ENCODE assay signal across 8 cellular contexts in the genomic region with DNA sequence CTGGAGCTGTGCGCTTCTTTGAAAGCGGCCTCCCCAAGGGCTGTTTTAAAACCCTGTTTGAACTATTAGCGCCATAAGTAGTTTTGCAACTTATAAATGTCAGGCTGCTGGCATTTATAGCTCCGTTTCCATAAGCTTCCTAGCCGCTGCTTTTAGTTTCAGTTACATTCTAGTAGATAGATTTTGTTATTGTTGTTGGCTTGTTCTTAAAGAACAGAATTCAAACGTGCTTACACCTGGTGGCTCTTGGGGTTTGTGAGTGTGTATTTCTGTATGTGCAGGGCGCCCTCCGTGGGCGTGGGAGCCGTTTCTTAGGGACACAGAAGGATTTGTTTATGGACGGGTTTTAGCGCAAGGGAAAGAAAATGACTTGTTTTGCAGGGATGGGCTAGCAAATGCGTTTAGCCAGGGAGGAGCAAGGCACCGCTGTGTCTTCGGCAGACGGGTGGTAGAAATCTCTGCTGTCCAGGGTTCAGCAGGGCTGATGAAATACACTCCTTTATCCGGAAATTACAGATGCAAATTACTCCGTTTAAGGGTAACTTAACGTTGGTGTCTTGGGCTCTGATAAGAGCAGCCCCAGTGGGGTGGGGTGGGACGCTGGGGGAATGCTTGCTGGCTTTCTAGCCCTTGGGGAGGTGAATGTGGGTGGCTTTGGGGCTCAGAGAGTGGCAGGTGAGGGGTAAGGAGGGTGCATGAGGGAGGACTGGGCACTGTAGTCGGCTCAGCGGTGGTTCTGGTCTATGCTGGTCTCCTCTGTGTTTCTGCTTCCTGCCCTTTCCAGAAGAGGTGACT. TPM values are rescaled to one million over a fixed set of nuclear protein-coding genes. Genes with fewer than 3 reads are reported as not detected.
DNase-seq lines count a peak whose midpoint lies in the region; ATAC-seq and TF ChIP-seq lines count a peak whose summit lies in the region.

No MANE protein-coding gene starts in this region.

- no peaks in the 10 kb centered on the region for H3K4me1 ChIP-seq in cardiac muscle cell (ENCODE audit: low read depth)
- H3K4me1 ChIP-seq in mononuclear cell (ENCODE audit: insufficient read depth, low read length), result peaks cover 18% of the 10 kb centered on the region

- H3K27ac ChIP-seq in cardiac muscle cell, result no peak overlapping the region

- no peak for TF ChIP-seq CTCF in cardiac muscle cell (IDR thresholded peaks at IDR 0.05; ENCODE audit: low read depth, low read length)

- H3K36me3 ChIP-seq in cardiac muscle cell, result no peaks in the 10 kb centered on the region

- ATAC-seq in Right ventricle myocardium superior (ENCODE audit: poor library complexity), result no peak

- DNase-seq in cardiac muscle cell (ENCODE audit: low read depth in 1 of 2, low spot score in 1 of 2), result peak in 1 of 2 donors; percentile 21
- no peak for DNase-seq in Right ventricle myocardium superior
- peak; percentile 1 for DNase-seq in NCI-H1694 (lab: John Stamatoyannopoulos, UW)
- DNase-seq in cerebellar cortex (ENCODE audit: low spot score), result peak; percentile 64
- DNase-seq in globus pallidus (ENCODE audit: low spot score), result no peak
- no peak for DNase-seq in NCI-H2029 treated with DMSO at 0.1 percent for 48 hours (lab: John Stamatoyannopoulos, UW)
- no peak for DNase-seq in ureter (ENCODE audit: low spot score)

- H3K27me3 ChIP-seq in cardiac muscle cell (peaks cover 85% of the 10 kb centered on the region), mononuclear cell (ENCODE audit: insufficient read depth, low read length) (peaks cover 83% of the 10 kb centered on the region)

- intact Hi-C loops in Right ventricle myocardium superior (cut with DNase I), result no loop called here

- H3K4me3 ChIP-seq in cardiac muscle cell, result peak overlapping the region; percentile 28
- H3K4me3 ChIP-seq in mononuclear cell (ENCODE audit: low read length), result peak overlapping the region; percentile 16

- H3K9me3 ChIP-seq in cardiac muscle cell (ENCODE audit: low read depth), result no peaks in the 10 kb centered on the region
- no peaks in the 10 kb centered on the region for H3K9me3 ChIP-seq in mononuclear cell (ENCODE audit: low read depth, low read length)

RNA-seq across cellular contexts. Expression of a gene that starts 0.7 kb away (rescaled TPM):
- total RNA-seq in cardiac muscle cell (0.03 TPM in 1 of 2 replicates, not detected in the other), Right ventricle myocardium superior (4.1 TPM), mononuclear cell (under 0.01 TPM), ureter (2.3 TPM)
- 0.32 TPM in 1 of 2 replicates, not detected in the other for polyA plus RNA-seq in cardiac muscle cell

Comparison
In these comparisons a context has a peak if more than half of its experiments do, and no peak if none do; other contexts are left out.
1. DNase-seq: peak in NCI-H1694 (single experiment) and cerebellar cortex (single experiment); none in Right ventricle myocardium superior (single experiment), globus pallidus (single experiment), NCI-H2029 treated with DMSO at 0.1 percent for 48 hours (single experiment) and ureter (single experiment).